Comparison of ENCODE assay signal across 20 cellular contexts in the genomic region with DNA sequence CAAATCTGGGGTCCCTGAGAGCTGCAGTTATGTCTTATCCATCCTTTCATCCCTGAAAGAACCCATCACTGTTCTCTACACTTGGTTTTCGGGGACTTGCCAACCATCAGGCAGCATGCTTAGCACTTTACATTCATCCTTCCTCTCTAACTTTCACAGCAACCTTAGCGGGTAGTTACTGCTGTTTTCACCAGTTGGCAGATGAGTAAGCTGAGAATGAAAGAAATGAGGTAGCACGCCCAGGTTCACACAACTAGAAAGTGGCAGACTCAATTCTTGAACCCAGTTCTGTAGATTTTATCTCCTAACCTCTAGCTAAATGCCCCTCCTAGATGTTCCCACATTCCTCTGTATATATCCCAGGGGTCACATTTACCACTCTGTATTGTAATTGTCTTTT.
"Had no signal": no experiment of that assay in that cellular context is flagged by ENCODE, and none has a peak within 500 bp of the region (broad histone marks: within the 10 kb centered on the region; RNA-seq: fewer than 3 reads in every experiment).

No MANE protein-coding gene starts in this region.

- H3K27ac ChIP-seq: brain microvascular endothelial cell, suprapubic skin, transverse colon had no signal

- DNase-seq: activated CD4-positive, alpha-beta T cell treated with anti-CD3 and anti-CD28 coated beads, Interleukin-2, amount 10 ng/mL, durations not matched to agents 7 days and 5 days; activated CD8-positive, alpha-beta memory T cell treated with anti-CD3 and anti-CD28 coated beads, Interleukin-2, amount 50 U/mL, for 4 hours; activated naive CD4-positive, alpha-beta T cell treated with anti-CD3 and anti-CD28 coated beads, Interleukin-2, amount 10 ng/mL, durations not matched to agents 7 days and 5 days; activated naive CD8-positive, alpha-beta T cell treated with anti-CD3 and anti-CD28 coated beads, Interleukin-2, amount 50 U/mL, for 24 hours; activated T-cell treated with anti-CD3 and anti-CD28 coated beads, Interleukin-2, amount 50 U/mL, for 4 hours; anterior cingulate cortex; cortex of kidney; head of caudate nucleus; immature natural killer cell; occipital lobe; stimulated activated CD4-positive, alpha-beta T cell treated with anti-CD3 and anti-CD28 coated beads, Interleukin-4, amount 100 ng/mL, for 1 hour; stimulated activated naive CD8-positive, alpha-beta T cell treated with anti-CD3 and anti-CD28 coated beads, Interleukin-15, amount 100 ng/mL, for 72 hours; T-helper 1 cell; T-helper 9 cell; transverse colon had no signal

- H3K27me3 Mint-ChIP-seq: activated CD4-positive, alpha-beta T cell treated with anti-CD3 and anti-CD28 coated beads, Interleukin-2, amount 10 ng/mL, durations not matched to agents 7 days and 5 days; activated naive CD4-positive, alpha-beta T cell treated with anti-CD3 and anti-CD28 coated beads, Interleukin-2, amount 10 ng/mL, durations not matched to agents 7 days and 5 days; activated naive CD8-positive, alpha-beta T cell treated with anti-CD3 and anti-CD28 coated beads, Interleukin-2, amount 50 U/mL, for 24 hours had no signal

- H3K36me3 Mint-ChIP-seq: activated naive CD4-positive, alpha-beta T cell treated with anti-CD3 and anti-CD28 coated beads, Interleukin-2, amount 10 ng/mL, durations not matched to agents 7 days and 5 days; immature natural killer cell had no signal

- H3K4me3 Mint-ChIP-seq: activated CD4-positive, alpha-beta T cell treated with anti-CD3 and anti-CD28 coated beads, Interleukin-2, amount 10 ng/mL, durations not matched to agents 7 days and 5 days; activated naive CD4-positive, alpha-beta T cell treated with anti-CD3 and anti-CD28 coated beads, Interleukin-2, amount 10 ng/mL, durations not matched to agents 7 days and 5 days; activated naive CD8-positive, alpha-beta T cell treated with anti-CD3 and anti-CD28 coated beads, Interleukin-2, amount 50 U/mL, for 24 hours; activated T-cell treated with anti-CD3 and anti-CD28 coated beads, Interleukin-2, amount 50 U/mL, for 4 hours; immature natural killer cell; stimulated activated naive CD8-positive, alpha-beta T cell treated with anti-CD3 and anti-CD28 coated beads, Interleukin-15, amount 100 ng/mL, for 72 hours had no signal

- H3K36me3 ChIP-seq: brain microvascular endothelial cell, suprapubic skin, transverse colon had no signal

- H3K9me3 ChIP-seq: suprapubic skin, transverse colon had no signal

- H3K4me1 Mint-ChIP-seq: activated naive CD4-positive, alpha-beta T cell treated with anti-CD3 and anti-CD28 coated beads, Interleukin-2, amount 10 ng/mL, durations not matched to agents 7 days and 5 days; activated naive CD8-positive, alpha-beta T cell treated with anti-CD3 and anti-CD28 coated beads, Interleukin-2, amount 50 U/mL, for 24 hours; immature natural killer cell; stimulated activated naive CD8-positive, alpha-beta T cell treated with anti-CD3 and anti-CD28 coated beads, Interleukin-15, amount 100 ng/mL, for 72 hours had no signal

- FAIRE-seq: frontal cortex had no signal

- H3K4me1 ChIP-seq: transverse colon had no signal

- H3K27ac Mint-ChIP-seq: activated CD4-positive, alpha-beta T cell treated with anti-CD3 and anti-CD28 coated beads, Interleukin-2, amount 10 ng/mL, durations not matched to agents 7 days and 5 days; activated naive CD4-positive, alpha-beta T cell treated with anti-CD3 and anti-CD28 coated beads, Interleukin-2, amount 10 ng/mL, durations not matched to agents 7 days and 5 days; activated naive CD8-positive, alpha-beta T cell treated with anti-CD3 and anti-CD28 coated beads, Interleukin-2, amount 50 U/mL, for 24 hours; immature natural killer cell; stimulated activated naive CD8-positive, alpha-beta T cell treated with anti-CD3 and anti-CD28 coated beads, Interleukin-15, amount 100 ng/mL, for 72 hours had no signal

- H3K4me3 ChIP-seq: lung, skin epidermis, suprapubic skin, transverse colon had no signal

- H3K9me3 Mint-ChIP-seq: activated CD4-positive, alpha-beta T cell treated with anti-CD3 and anti-CD28 coated beads, Interleukin-2, amount 10 ng/mL, durations not matched to agents 7 days and 5 days; activated naive CD4-positive, alpha-beta T cell treated with anti-CD3 and anti-CD28 coated beads, Interleukin-2, amount 10 ng/mL, durations not matched to agents 7 days and 5 days; activated naive CD8-positive, alpha-beta T cell treated with anti-CD3 and anti-CD28 coated beads, Interleukin-2, amount 50 U/mL, for 24 hours; activated T-cell treated with anti-CD3 and anti-CD28 coated beads, Interleukin-2, amount 50 U/mL, for 4 hours; stimulated activated naive CD8-positive, alpha-beta T cell treated with anti-CD3 and anti-CD28 coated beads, Interleukin-15, amount 100 ng/mL, for 72 hours had no signal

- H3K27me3 ChIP-seq: brain microvascular endothelial cell, suprapubic skin, transverse colon had no signal
